In genomic region chr1:165392634-165393571, GRCh38 we compare ENCODE assay signal across 8 cellular contexts. TPM values are rescaled to one million over a fixed set of nuclear protein-coding genes. Genes with fewer than 3 reads are reported as not detected.
A peak's percentile ranks its signal among the peaks of the same experiment; 100 is the strongest.
DNase-seq lines count a peak whose midpoint lies in the region; ATAC-seq and TF ChIP-seq lines count a peak whose summit lies in the region.

No MANE protein-coding gene starts in this region.

- no peaks in the 10 kb centered on the region for H3K9me3 ChIP-seq in iPS DF 6.9 (ENCODE audit: control insufficient read depth, insufficient read depth, low read length)
- H3K9me3 ChIP-seq in skeletal muscle tissue (ENCODE audit: control insufficient read depth in 3 of 3, low read length in 3 of 3), result no peaks in the 10 kb centered on the region

- peak overlapping the region in 1 of 3 donors; percentile 4 for H3K9ac ChIP-seq in skeletal muscle tissue (ENCODE audit: low read depth in 1 of 3, low read length in 3 of 3)

- H3K4me3 ChIP-seq in astrocyte of the cerebellum (ENCODE audit: low read depth, low read length) (peak overlapping the region; percentile 5), iPS DF 6.9 (ENCODE audit: low read length) (peak overlapping the region; percentile 4; the same call in 1 of the 2 replicates), skeletal muscle tissue (ENCODE audit: low read length in 3 of 3) (peak overlapping the region; percentile 12 to 46 (median 27))

- ATAC-seq in GM18502 (IDR thresholded peaks at IDR 0.05; ENCODE audit: poor library complexity, unreplicated experiment) (peak; percentile 97), HG02970 (IDR thresholded peaks at IDR 0.05; ENCODE audit: low FRiP score, unreplicated experiment) (peak; percentile 97)

- in situ Hi-C loops in astrocyte of the cerebellum (cut with HindIII; ENCODE audit: low sequenced_read_pairs), result no loop called here

- no peak overlapping the region for H3K27ac ChIP-seq in 22Rv1
- H3K27ac ChIP-seq in iPS DF 6.9 (ENCODE audit: low read length), result no peak overlapping the region
- H3K27ac ChIP-seq in skeletal muscle tissue (ENCODE audit: low read depth, low read length), result no peak overlapping the region

- peak; percentile 99 for TF ChIP-seq CTCF in 22Rv1 (IDR thresholded peaks at IDR 0.05)
- TF ChIP-seq CTCF in astrocyte of the cerebellum (IDR thresholded peaks at IDR 0.05; ENCODE audit: low read depth, low read length, missing control alignments), result peak; percentile 98

- H3K4me1 ChIP-seq in iPS DF 6.9 (ENCODE audit: control insufficient read depth, insufficient read depth, low read length) (no peaks in the 10 kb centered on the region), skeletal muscle tissue (ENCODE audit: control insufficient read depth in 3 of 3, insufficient read depth in 3 of 3, low read length in 3 of 3) (peaks cover 6 to 8% (median 7%) of the 10 kb centered on the region in 3 donors)

- no peaks in the 10 kb centered on the region for H3K27me3 ChIP-seq in iPS DF 6.9 (ENCODE audit: control insufficient read depth, insufficient read depth, low read length)
- H3K27me3 ChIP-seq in skeletal muscle tissue (ENCODE audit: control insufficient read depth in 3 of 3, insufficient read depth in 3 of 3, low read length in 3 of 3), result peaks cover 2 to 7% (median 5%) of the 10 kb centered on the region in 3 donors

- peak; percentile 18 for DNase-seq in NCI-H1694 (lab: John Stamatoyannopoulos, UW)
- peak; percentile 79 for DNase-seq in T1000 (lab: John Stamatoyannopoulos, UW)
- peak; percentile 93 for DNase-seq in astrocyte of the cerebellum (ENCODE audit: low read depth)
- DNase-seq in iPS DF 6.9 (ENCODE audit: low read depth, low spot score), result peak; percentile 64

- no CpG with 5 or more reads among the region's 19 CpGs for WGBS in iPS DF 6.9 (ENCODE audit: insufficient coverage, insufficient read length)

- no peaks in the 10 kb centered on the region for H3K36me3 ChIP-seq in iPS DF 6.9 (ENCODE audit: control insufficient read depth, insufficient read depth, low read length)
- H3K36me3 ChIP-seq in skeletal muscle tissue (ENCODE audit: control insufficient read depth in 3 of 3, insufficient read depth in 3 of 3, low read length in 3 of 3), result no peaks in the 10 kb centered on the region

RNA-seq across cellular contexts. Expression of gene LMX1A, which starts 36.4 kb away (rescaled TPM):
- total RNA-seq in skeletal muscle tissue, result 1.6 TPM

RNA-seq across cellular contexts. Expression of gene RXRG, which starts 52.0 kb away (rescaled TPM):
- total RNA-seq in skeletal muscle tissue, result 39.1 TPM

Comparison
In these comparisons a context has a peak if more than half of its experiments do, and no peak if none do; other contexts are left out.
1. DNase-seq: peak in every context shown above with its lines; median percentile 93 in astrocyte of the cerebellum; 79 in T1000; 64 in iPS DF 6.9; 18 in NCI-H1694.